Comparison of ENCODE assay signal across 22 cellular contexts in genomic region chr17:63376949-63377348, GRCh38.
DNase-seq lines count a peak whose midpoint lies in the region; ATAC-seq, FAIRE-seq and TF ChIP-seq lines count a peak whose summit lies in the region.
"Had no signal": no experiment of that assay in that cellular context is flagged by ENCODE, and none has a peak within 500 bp of the region (broad histone marks: within the 10 kb centered on the region; RNA-seq: fewer than 3 reads in every experiment).

No MANE protein-coding gene starts in this region.

- no peak for TF ChIP-seq RAD21 in K562 (CRISPR knock-in tag; conservative IDR thresholded peaks at IDR 0.05 in 1 of 2, IDR thresholded peaks at IDR 0.05 in 1 of 2)

- H3K4me1 Mint-ChIP-seq in immature natural killer cell: peaks cover 0 to 2% of the 10 kb centered on the region in 2 donors
- H3K4me1 Mint-ChIP-seq: B cell had no signal

- BruUV-seq in K562 (replicated peaks; lab: Mats Ljungman, UMichigan): no TSS peak

- peak overlapping the region in 1 of 6 donors; percentile 26 for H3K27ac Mint-ChIP-seq in immature natural killer cell
- H3K27ac Mint-ChIP-seq: B cell; CD4-positive, alpha-beta T cell; CD8-positive, alpha-beta T cell had no signal

- H3K36me3 ChIP-seq in HEK293 (ENCODE audit: control insufficient read depth in 2 of 2, insufficient read depth in 1 of 2, low read length in 2 of 2): peaks cover 0 to 4% of the 10 kb centered on the region in 2 experiments; a peak in 1 of 3 replicates
- H3K36me3 ChIP-seq in K562 (ENCODE audit: control insufficient read depth, insufficient read depth, low read length): no peaks in the 10 kb centered on the region

- no peak for FAIRE-seq in K562 (lab: Jason Lieb, UNC)
- FAIRE-seq: A204.1, D721Med, G401.6, GM12891, GM19239 had no signal

- no peak overlapping the region for H3K4me3 Mint-ChIP-seq in immature natural killer cell
- H3K4me3 Mint-ChIP-seq: B cell; CD4-positive, alpha-beta T cell; CD8-positive, alpha-beta T cell had no signal

- H3K27me3 ChIP-seq in K562 (ENCODE audit: control insufficient read depth in 2 of 2, insufficient read depth in 2 of 2, low read length in 2 of 2): no peaks in the 10 kb centered on the region
- H3K27me3 ChIP-seq: BLaER1 treated with 17β-estradiol and CSF1 and Interleukin-3, amounts not matched to agents 10 nM and 100 nM had no signal

- DNase-seq in K562 (ENCODE audit: extremely low read depth in 1 of 4, low spot score in 3 of 4) (no peak), epithelial cell of esophagus (ENCODE audit: low read depth) (peak; percentile 13), immature natural killer cell (no peak)
- DNase-seq in activated CD4-positive, alpha-beta T cell treated with anti-CD3 and anti-CD28 coated beads, Interleukin-2, amount 50 U/mL, for 48 hours: no peak
- DNase-seq: 8988T; AML-193; Caco-2; Calu3; CD4-positive, alpha-beta T cell; CD8-positive, alpha-beta T cell; DMS79 treated with DMSO at 0.1 percent for 48 hours; GF-D8 had no signal

- WGBS in K562 (ENCODE audit: insufficient coverage, low coverage, missing lambda C conversion rate): 25% methylated on average over 3 of the region's 3 CpGs

- no peaks in the 10 kb centered on the region for H3K9me3 Mint-ChIP-seq in immature natural killer cell
- H3K9me3 Mint-ChIP-seq: CD4-positive, alpha-beta T cell; CD8-positive, alpha-beta T cell had no signal

- H3K9me3 ChIP-seq in HEK293 (ENCODE audit: control insufficient read depth, insufficient read depth, low read depth, low read length) (no peaks in the 10 kb centered on the region), K562 (replicated peaks; ENCODE audit: control insufficient read depth, insufficient read depth, low read depth, low read length) (peaks cover 2% of the 10 kb centered on the region; the same call in 1 of the 2 replicates)

- H3K79me2 ChIP-seq in K562 (ENCODE audit: control insufficient read depth, insufficient read depth, low read length): no peaks in the 10 kb centered on the region

- peaks cover 13 to 20% (median 19%) of the 10 kb centered on the region in 3 donors for H3K36me3 Mint-ChIP-seq in immature natural killer cell

- H4K20me1 ChIP-seq in K562 (replicated peaks; ENCODE audit: control insufficient read depth, insufficient read depth, low read length): no peaks in the 10 kb centered on the region
- H4K20me1 ChIP-seq: BLaER1 treated with 17β-estradiol and CSF1 and Interleukin-3, amounts not matched to agents 10 nM and 100 nM had no signal

- CTCF ChIA-PET in HEK293 (lab: Yijun Ruan, JAX): no interaction called here
- CTCF ChIA-PET in K562 (lab: Yijun Ruan, JAX; ENCODE audit: low intra/inter-chr PET ratio): no interaction called here

- POLR2A ChIA-PET in HEK293 (lab: Yijun Ruan, JAX) (no interaction called here), K562 (lab: Yijun Ruan, JAX) (no interaction called here)

- H3K9me1 ChIP-seq in K562 (ENCODE audit: control insufficient read depth, insufficient read depth, low read length): no peaks in the 10 kb centered on the region

- no peak overlapping the region for H2AFZ ChIP-seq in K562 (ENCODE audit: low read depth, low read length)

- intact Hi-C loops in K562 (cut with micrococcal nuclease): no loop called here

- H3K27ac ChIP-seq in HEK293 (ENCODE audit: extremely low read depth, low read depth, low read length): no peak overlapping the region
- no peak overlapping the region for H3K27ac ChIP-seq in K562 (ENCODE audit: extremely low read depth, low read depth, low read length)
- H3K27ac ChIP-seq: BLaER1 treated with 17β-estradiol and CSF1 and Interleukin-3, amounts not matched to agents 10 nM and 100 nM; C4-2B had no signal

- H3K4me1 ChIP-seq in HEK293 (ENCODE audit: control insufficient read depth, insufficient read depth, low read length) (no peaks in the 10 kb centered on the region; the same call in 1 of the 2 replicates), K562 (replicated peaks in 1 of 2; ENCODE audit: control insufficient read depth in 2 of 2, insufficient read depth in 2 of 2, low read length in 2 of 2) (peaks cover 0 to 18% of the 10 kb centered on the region in 2 experiments; a peak in 3 of 5 replicates)
- H3K4me1 ChIP-seq: BLaER1 treated with 17β-estradiol and CSF1 and Interleukin-3, amounts not matched to agents 10 nM and 100 nM; Caco-2 had no signal

- ATAC-seq in K562 (no peak), GM21576 (IDR thresholded peaks at IDR 0.05; ENCODE audit: unreplicated experiment) (no peak)
- ATAC-seq: CD8-positive, alpha-beta T cell had no signal

- TF ChIP-seq CTCF in HEK293 (tag by site-specific recombination; IDR thresholded peaks at IDR 0.05): no peak
- no peak for TF ChIP-seq CTCF in K562 (IDR thresholded peaks at IDR 0.05 in 2 of 3, conservative IDR thresholded peaks at IDR 0.05 in 1 of 3; ENCODE audit: insufficient read depth in 2 of 3, low read depth in 1 of 3, low read length in 3 of 3)
- no peak for TF ChIP-seq CTCF in epithelial cell of esophagus (IDR thresholded peaks at IDR 0.05; ENCODE audit: insufficient read depth, low read depth, low read length, missing control alignments)

- no peak for TF ChIP-seq EP300 in K562 (IDR thresholded peaks at IDR 0.05; ENCODE audit: low read length)

- in situ Hi-C loops in K562 (cut with MboI): no loop called here

- H3K27me3 Mint-ChIP-seq in immature natural killer cell (ENCODE audit: low read depth in 3 of 3): peaks cover 0 to 9% (median 3%) of the 10 kb centered on the region in 3 donors
- H3K27me3 Mint-ChIP-seq: B cell; CD4-positive, alpha-beta T cell had no signal

- no peak overlapping the region for H3K4me3 ChIP-seq in HEK293 (ENCODE audit: low read depth, low read length)
- H3K4me3 ChIP-seq in K562: no peak overlapping the region
- no peak overlapping the region for H3K4me3 ChIP-seq in epithelial cell of esophagus (ENCODE audit: low read length)
- H3K4me3 ChIP-seq: BLaER1 treated with 17β-estradiol and CSF1 and Interleukin-3, amounts not matched to agents 10 nM and 100 nM had no signal

- H3K9ac ChIP-seq in K562 (ENCODE audit: insufficient read depth in 1 of 2, low read depth in 2 of 2, low read length in 2 of 2): no peak overlapping the region
- H3K9ac ChIP-seq: BLaER1 treated with 17β-estradiol and CSF1 and Interleukin-3, amounts not matched to agents 10 nM and 100 nM had no signal

- H3K4me2 ChIP-seq in K562 (ENCODE audit: insufficient read depth, low read length): no peak overlapping the region
- H3K4me2 ChIP-seq: BLaER1 treated with 17β-estradiol and CSF1 and Interleukin-3, amounts not matched to agents 10 nM and 100 nM had no signal

- no peak for TF ChIP-seq POLR2A in K562 (conservative IDR thresholded peaks at IDR 0.05)

TF ChIP-seq in HEK293, 187 proteins besides CTCF, POLR2A, EP300 and RAD21:
- TF ChIP-seq MZF1 (tag by site-specific recombination; IDR thresholded peaks at IDR 0.05; ENCODE audit: borderline replicate concordance): no peak
- TF ChIP-seq SETDB1 (IDR thresholded peaks at IDR 0.05; ENCODE audit: insufficient read length, low read length): peak; percentile 13
- peak; percentile 90 for TF ChIP-seq ZNF585B (tag by site-specific recombination; IDR thresholded peaks at IDR 0.05)
- TF ChIP-seq ZNF571 (tag by site-specific recombination; IDR thresholded peaks at IDR 0.05): no peak
- TF ChIP-seq KLF16 (tag by site-specific recombination; IDR thresholded peaks at IDR 0.05): no peak
TF ChIP-seq in HEK293: peak in this region for 2.

TF ChIP-seq in K562, 482 proteins besides CTCF, POLR2A, EP300 and RAD21 (continues in another document):
- TF ChIP-seq IRF9 (tag; IDR thresholded peaks at IDR 0.05) (no peak), ZBED1 (IDR thresholded peaks at IDR 0.05) (no peak), CBX3 (IDR thresholded peaks at IDR 0.05; ENCODE audit: borderline replicate concordance in 1 of 2, low read length in 2 of 2) (0 out of 3 replicates have a peak, but pooled peaks of 1 of the 2 experiments have one; percentile 24), MEF2A (IDR thresholded peaks at IDR 0.05; ENCODE audit: control insufficient read depth, low read depth, low read length) (no peak), PYGO2 (tag; IDR thresholded peaks at IDR 0.05) (no peak), NONO (IDR thresholded peaks at IDR 0.05; ENCODE audit: low read depth in 2 of 2, low read length in 1 of 2) (no peak), KLF6 (CRISPR knock-in tag; IDR thresholded peaks at IDR 0.05; ENCODE audit: borderline replicate concordance) (no peak), ZFP36 (IDR thresholded peaks at IDR 0.05; ENCODE audit: low read depth, low read length, partially characterized antibody) (peak; percentile 70), BRD9 (IDR thresholded peaks at IDR 0.05; ENCODE audit: low read depth, partially characterized antibody) (no peak), ZNF395 (CRISPR knock-in tag; IDR thresholded peaks at IDR 0.05) (no peak), SETDB1 (IDR thresholded peaks at IDR 0.05; ENCODE audit: low read length) (no peak)

Comparison
In these comparisons a context has a peak if more than half of its experiments do, and no peak if none do; other contexts are left out.
1. Of the 44 proteins assayed by ChIP-seq in both K562 and HEK293: peak only in K562: none; only in HEK293: SETDB1; in both: none; in neither: 43.